21 cellular contexts compared by ENCODE assay signal in genomic region chr3:83946045-83946444, GRCh38.
"Had no signal": no experiment of that assay in that cellular context is flagged by ENCODE, and none has a peak within 500 bp of the region (broad histone marks: within the 10 kb centered on the region; RNA-seq: fewer than 3 reads in every experiment).

No MANE protein-coding gene starts in this region.

- H3K36me3 Mint-ChIP-seq: activated naive CD8-positive, alpha-beta T cell treated with anti-CD3 and anti-CD28 coated beads for 36 hours; mesothelial cell of epicardium; neural progenitor cell; WTC11 had no signal

- H3K27ac ChIP-seq: neural progenitor cell, spleen, upper lobe of left lung had no signal

- H3K36me3 ChIP-seq: cardiac muscle cell, neural progenitor cell, spleen, upper lobe of left lung had no signal

- H3K9me3 Mint-ChIP-seq: endodermal cell had no signal

- H3K27ac Mint-ChIP-seq: activated naive CD8-positive, alpha-beta T cell treated with anti-CD3 and anti-CD28 coated beads for 36 hours; activated T-cell treated with anti-CD3 and anti-CD28 coated beads, Interleukin-2, amount 50 U/mL, for 24 hours; activated T-helper 17 cell treated with anti-CD3 and anti-CD28 coated beads, Interleukin-2, amount 50 U/mL, for 72 hours; endodermal cell; mesothelial cell of epicardium; naive thymus-derived CD8-positive, alpha-beta T cell; neural progenitor cell; progenitor cell of endocrine pancreas; WTC11 had no signal

- ATAC-seq: activated T-helper 17 cell treated with anti-CD3 and anti-CD28 coated beads, Interleukin-2, amount 50 U/mL, for 72 hours; left lobe of liver; naive thymus-derived CD8-positive, alpha-beta T cell had no signal

- H3K4me2 ChIP-seq: neural progenitor cell had no signal

- H3K4me3 ChIP-seq: cardiac muscle cell, neural progenitor cell, spleen, upper lobe of left lung had no signal

- H3K9ac ChIP-seq: neural progenitor cell had no signal

- DNase-seq: activated CD8-positive, alpha-beta memory T cell treated with anti-CD3 and anti-CD28 coated beads for 24 hours; activated CD8-positive, alpha-beta memory T cell treated with anti-CD3 and anti-CD28 coated beads, Interleukin-2, amount 50 U/mL, for 4 hours; activated naive CD4-positive, alpha-beta T cell; activated naive CD8-positive, alpha-beta T cell treated with anti-CD3 and anti-CD28 coated beads for 36 hours; activated T-cell treated with anti-CD3 and anti-CD28 coated beads, Interleukin-2, amount 50 U/mL, for 24 hours; cortex of kidney; naive thymus-derived CD8-positive, alpha-beta T cell; retina; spleen; stimulated activated CD4-positive, alpha-beta T cell treated with anti-CD3 and anti-CD28 coated beads, Interleukin-4, amount 100 ng/mL, for 24 hours; stimulated activated naive CD4-positive, alpha-beta T cell treated with Interleukin-2 at 50 U/mL for 16 hours; T-helper 9 cell; upper lobe of left lung had no signal

- H3K27me3 ChIP-seq: cardiac muscle cell, neural progenitor cell, spleen, upper lobe of left lung had no signal

- H3K4me1 ChIP-seq: neural progenitor cell, spleen, upper lobe of left lung had no signal

- H3K9me3 ChIP-seq: upper lobe of left lung had no signal
